ENCODE assay signal across 11 cellular contexts in the genomic region with DNA sequence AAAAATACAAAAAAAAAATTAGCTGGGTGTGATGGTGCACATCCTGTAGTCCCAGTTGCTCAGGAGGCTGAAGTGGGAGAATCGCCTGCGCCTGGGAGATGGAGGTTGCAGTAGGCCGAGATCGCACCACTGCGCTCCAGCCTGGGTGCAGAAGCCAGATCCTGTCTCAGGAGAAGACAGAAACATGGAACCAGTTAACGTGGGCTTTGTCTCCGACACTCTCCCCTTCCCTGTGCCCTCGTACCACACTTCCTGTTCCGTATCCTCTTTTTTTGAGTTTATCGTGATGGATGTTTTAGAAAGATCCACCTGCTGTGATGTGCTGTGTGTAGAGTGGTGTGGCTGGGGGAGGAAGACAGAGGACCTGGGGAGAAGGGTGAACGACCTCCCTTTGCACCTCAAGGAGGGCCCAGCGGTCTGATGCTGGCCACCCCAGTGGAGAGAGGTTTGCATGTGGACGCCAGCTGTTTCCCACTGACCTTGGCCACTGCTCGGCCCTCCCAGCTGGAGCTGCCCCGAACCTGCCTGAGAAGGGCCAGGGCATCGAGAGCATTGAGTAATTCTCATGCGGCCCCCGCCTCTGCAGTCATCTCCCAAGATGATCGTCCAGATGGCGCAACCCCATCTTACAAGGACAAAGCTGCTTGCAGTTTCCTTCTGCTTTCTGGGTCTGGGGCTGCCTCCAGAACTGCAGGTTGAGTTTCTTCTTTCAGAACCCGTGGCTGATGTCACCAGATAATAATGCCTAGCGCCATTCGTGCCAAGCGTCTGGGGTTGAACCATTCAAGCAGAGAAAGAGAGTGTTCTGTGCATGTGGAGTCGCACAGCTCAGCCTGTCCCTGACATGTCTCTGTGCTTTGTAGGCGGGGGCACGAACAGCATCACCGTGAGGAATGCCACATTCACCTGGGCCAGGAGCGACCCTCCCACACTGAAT.
DNase-seq lines count a peak whose midpoint lies in the region; ATAC-seq and TF ChIP-seq lines count a peak whose summit lies in the region.
"Had no signal": no experiment of that assay in that cellular context is flagged by ENCODE, and none has a peak within 500 bp of the region (broad histone marks: within the 10 kb centered on the region; RNA-seq: fewer than 3 reads in every experiment).

No MANE protein-coding gene starts in this region.

- peaks cover 42% of the 10 kb centered on the region for H3K36me3 Mint-ChIP-seq in nephron progenitor cell (ENCODE audit: low read depth)

- peak overlapping the region; percentile 73 for H3K27ac Mint-ChIP-seq in nephron progenitor cell

- DNase-seq in AG20443 (ENCODE audit: low spot score) (peak; percentile 71), NOMO-1 treated with dmso at 0.1 percent for 144 hours (lab: John Stamatoyannopoulos, UW; ENCODE audit: unreplicated experiment) (peak; percentile 93), fibroblast of the conjunctiva (ENCODE audit: low read depth) (peak; percentile 61), nephron progenitor cell (no peak), hepatic stellate cell (ENCODE audit: low spot score) (no peak), NAMALWA (ENCODE audit: low spot score) (no peak)
- DNase-seq: activated T-cell treated with anti-CD3 and anti-CD28 coated beads, Interleukin-2, amount 50 U/mL, for 48 hours; CD8-positive, alpha-beta T cell; glutamatergic neuron had no signal

- ATAC-seq in GM19467 (IDR thresholded peaks at IDR 0.05; ENCODE audit: unreplicated experiment) (no peak), HG02852 (IDR thresholded peaks at IDR 0.05; ENCODE audit: unreplicated experiment) (no peak)
- ATAC-seq: CD8-positive, alpha-beta T cell had no signal

- no peak overlapping the region for H3K4me3 Mint-ChIP-seq in nephron progenitor cell
- H3K4me3 Mint-ChIP-seq: CD8-positive, alpha-beta T cell had no signal

- peaks cover 4% of the 10 kb centered on the region for H3K27me3 Mint-ChIP-seq in nephron progenitor cell (ENCODE audit: low read depth, poor library complexity)

- no peak for TF ChIP-seq CTCF in nephron progenitor cell (IDR thresholded peaks at IDR 0.05)

- peaks cover 22% of the 10 kb centered on the region for H3K4me1 Mint-ChIP-seq in nephron progenitor cell

- no peaks in the 10 kb centered on the region for H3K9me3 Mint-ChIP-seq in nephron progenitor cell
- H3K9me3 Mint-ChIP-seq: CD8-positive, alpha-beta T cell had no signal

Comparison
In these comparisons a context has a peak if more than half of its experiments do, and no peak if none do; other contexts are left out.
1. DNase-seq: peak in AG20443 (single experiment), NOMO-1 treated with dmso at 0.1 percent for 144 hours (single experiment) and fibroblast of the conjunctiva (single experiment); none in nephron progenitor cell (single experiment), hepatic stellate cell (single experiment) and NAMALWA (single experiment).